In genomic region chr6:3849681-3850450, GRCh38 we compare ENCODE assay signal across 9 cellular contexts. TPM values are rescaled to one million over a fixed set of nuclear protein-coding genes. Genes with fewer than 3 reads are reported as not detected.
DNase-seq lines count a peak whose midpoint lies in the region; ATAC-seq and TF ChIP-seq lines count a peak whose summit lies in the region.
"Had no signal": no experiment of that assay in that cellular context is flagged by ENCODE, and none has a peak within 500 bp of the region (broad histone marks: within the 10 kb centered on the region; RNA-seq: fewer than 3 reads in every experiment).

No MANE protein-coding gene starts in this region.

- DNase-seq in NCI-H1417 (lab: John Stamatoyannopoulos, UW) (peak in 2 of 3 experiments; percentile 77 to 81), NCI-H1417 treated with DMSO at 0.1 percent for 48 hours (lab: John Stamatoyannopoulos, UW) (no peak), right atrium auricular region (ENCODE audit: low spot score) (no peak), DMS153 treated with DMSO at 0.1 percent for 48 hours (lab: John Stamatoyannopoulos, UW; ENCODE audit: unreplicated experiment) (no peak), GM10266 (ENCODE audit: extremely low spot score) (no peak), AG08396 (ENCODE audit: low spot score) (no peak)

- H3K4me1 ChIP-seq in right atrium auricular region (peaks cover 0 to 12% of the 10 kb centered on the region in 2 donors), skeletal muscle satellite cell (ENCODE audit: control insufficient read depth, insufficient read depth, low read length) (peaks cover 24% of the 10 kb centered on the region)
- H3K4me1 ChIP-seq: BLaER1 had no signal

- TF ChIP-seq CTCF in right atrium auricular region (IDR thresholded peaks at IDR 0.05) = no peak
- no peak for TF ChIP-seq CTCF in GM10266 (IDR thresholded peaks at IDR 0.05; ENCODE audit: control insufficient read depth, insufficient read depth, low read depth, missing control alignments)

- no peak for ATAC-seq in activated T-helper 17 cell treated with anti-CD3 and anti-CD28 coated beads, Interleukin-2, amount 50 U/mL, for 72 hours (replicated peaks)

- H3K4me1 Mint-ChIP-seq in activated T-helper 17 cell treated with anti-CD3 and anti-CD28 coated beads, Interleukin-2, amount 50 U/mL, for 72 hours = peaks cover 25% of the 10 kb centered on the region

- peak overlapping the region; percentile 68 to 70 for H3K27ac ChIP-seq in right atrium auricular region
- H3K27ac ChIP-seq: BLaER1 had no signal

- H3K4me3 ChIP-seq in right atrium auricular region = peak overlapping the region; percentile 39 to 58
- H3K4me3 ChIP-seq in skeletal muscle satellite cell (ENCODE audit: low read length) = peak overlapping the region; percentile 75
- H3K4me3 ChIP-seq: BLaER1 had no signal

- H3K27ac Mint-ChIP-seq in activated T-helper 17 cell treated with anti-CD3 and anti-CD28 coated beads, Interleukin-2, amount 50 U/mL, for 72 hours = peak overlapping the region; percentile 100

- H3K27me3 Mint-ChIP-seq in activated T-helper 17 cell treated with anti-CD3 and anti-CD28 coated beads, Interleukin-2, amount 50 U/mL, for 72 hours = no peaks in the 10 kb centered on the region

- no peaks in the 10 kb centered on the region for H3K9me3 ChIP-seq in right atrium auricular region
- H3K9me3 ChIP-seq in skeletal muscle satellite cell (replicated peaks; ENCODE audit: low read length) = no peaks in the 10 kb centered on the region

- H3K9me3 Mint-ChIP-seq in activated T-helper 17 cell treated with anti-CD3 and anti-CD28 coated beads, Interleukin-2, amount 50 U/mL, for 72 hours = no peaks in the 10 kb centered on the region

- H3K4me3 Mint-ChIP-seq in activated T-helper 17 cell treated with anti-CD3 and anti-CD28 coated beads, Interleukin-2, amount 50 U/mL, for 72 hours = peak overlapping the region; percentile 96

- peak overlapping the region; percentile 73 for H3K9ac ChIP-seq in skeletal muscle satellite cell (ENCODE audit: low read depth, low read length)
- H3K9ac ChIP-seq: BLaER1 had no signal

- H3K4me2 ChIP-seq in skeletal muscle satellite cell (ENCODE audit: low read length) = peak overlapping the region; percentile 96
- H3K4me2 ChIP-seq: BLaER1 had no signal

- H3K27me3 ChIP-seq in right atrium auricular region = no peaks in the 10 kb centered on the region
- H3K27me3 ChIP-seq in skeletal muscle satellite cell (ENCODE audit: control insufficient read depth, insufficient read depth, low read length) = no peaks in the 10 kb centered on the region
- H3K27me3 ChIP-seq: BLaER1 had no signal

- H3K36me3 ChIP-seq in right atrium auricular region (no peaks in the 10 kb centered on the region), skeletal muscle satellite cell (ENCODE audit: insufficient read depth, low read length) (no peaks in the 10 kb centered on the region)
- H3K36me3 ChIP-seq: BLaER1 had no signal

- peaks cover 38% of the 10 kb centered on the region for H3K36me3 Mint-ChIP-seq in activated T-helper 17 cell treated with anti-CD3 and anti-CD28 coated beads, Interleukin-2, amount 50 U/mL, for 72 hours (ENCODE audit: low read depth)

RNA-seq across cellular contexts. Expression of gene FAM50B, which starts 0.7 kb away (rescaled TPM):
- 10 to 100 TPM; 13.9 to 22.8 TPM for total RNA-seq in activated T-helper 17 cell treated with anti-CD3 and anti-CD28 coated beads, Interleukin-2, amount 50 U/mL, for 72 hours
- 10 to 100 TPM; 10.0 to 19.6 TPM for total RNA-seq in right atrium auricular region
- total RNA-seq in skeletal muscle satellite cell (2012; rRNA removed) = 4.1 and 7.0 TPM in 2 replicates

Comparison
In these comparisons a context has a peak if more than half of its experiments do, and no peak if none do; other contexts are left out.
1. DNase-seq: peak in NCI-H1417 (2 of 3); none in NCI-H1417 treated with DMSO at 0.1 percent for 48 hours (single experiment), right atrium auricular region (single experiment), DMS153 treated with DMSO at 0.1 percent for 48 hours (single experiment), GM10266 (single experiment) and AG08396 (single experiment).